ENCODE assay signal across 22 cellular contexts in the genomic region with DNA sequence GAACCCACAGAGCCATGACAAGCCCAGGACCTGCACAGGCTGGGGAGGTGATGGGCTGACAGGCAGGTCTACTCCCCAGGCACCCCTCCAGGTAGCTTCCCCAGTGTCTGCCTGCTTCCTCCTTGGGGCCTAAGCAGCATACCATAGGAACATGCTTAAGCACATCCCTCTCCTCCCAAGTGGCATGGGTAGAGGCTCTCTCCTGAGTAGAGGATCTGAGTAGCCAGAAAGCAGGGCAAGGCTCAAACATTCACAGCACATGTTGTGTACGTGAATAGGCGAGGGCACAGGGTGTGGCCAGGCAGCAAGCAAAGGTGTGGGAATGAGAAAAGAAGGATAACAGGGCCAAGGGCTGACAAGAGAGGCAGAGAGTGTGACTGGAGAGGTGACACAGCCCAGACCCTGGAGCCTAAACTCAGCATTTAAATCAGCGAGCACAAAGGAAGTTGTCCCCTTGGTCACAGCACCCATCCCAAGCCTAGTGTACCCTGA. TPM values are rescaled to one million over a fixed set of nuclear protein-coding genes. Genes with fewer than 3 reads are reported as not detected.
DNase-seq lines count a peak whose midpoint lies in the region; ATAC-seq, FAIRE-seq and TF ChIP-seq lines count a peak whose summit lies in the region.
"Had no signal": no experiment of that assay in that cellular context is flagged by ENCODE, and none has a peak within 500 bp of the region (broad histone marks: within the 10 kb centered on the region; RNA-seq: fewer than 3 reads in every experiment).

No MANE protein-coding gene starts in this region.

- CTCF ChIA-PET in activated naive CD4-positive, alpha-beta T cell treated with anti-CD3 and anti-CD28 coated beads, Interleukin-2, amount 10 ng/mL, durations not matched to agents 7 days and 5 days (lab: Charles Lee) = no interaction called here
- CTCF ChIA-PET in activated naive CD4-positive, alpha-beta T cell treated with anti-CD3 and anti-CD28 coated beads for 36 hours (lab: Charles Lee) = interaction anchor here (0.7 kb wide), 1 partner anchor 228 kb away, joined by 3 read pairs; no protein-coding TSS in a partner anchor
- CTCF ChIA-PET in WTC11 (lab: Charles Lee) = interaction anchor here (0.7 kb wide), 1 partner anchor 14 kb away, joined by 3 read pairs; no protein-coding TSS in a partner anchor

- no peaks in the 10 kb centered on the region for H3K4me1 Mint-ChIP-seq in activated naive CD4-positive, alpha-beta T cell treated with anti-CD3 and anti-CD28 coated beads, Interleukin-2, amount 10 ng/mL, durations not matched to agents 7 days and 5 days
- no peaks in the 10 kb centered on the region for H3K4me1 Mint-ChIP-seq in activated naive CD4-positive, alpha-beta T cell treated with anti-CD3 and anti-CD28 coated beads for 36 hours (ENCODE audit: low read depth)
- peaks cover 8% of the 10 kb centered on the region; the same call in 1 of the 2 replicates for H3K4me1 Mint-ChIP-seq in WTC11

- ATAC-seq in WTC11 = no peak
- ATAC-seq: activated CD4-positive, CD25-positive, alpha-beta regulatory T cell treated with anti-CD3 and anti-CD28 coated beads, Interleukin-2, amount 50 U/mL, for 24 hours; body of pancreas; heart left ventricle had no signal

- peak overlapping the region; percentile 2 for H3K27ac Mint-ChIP-seq in activated naive CD4-positive, alpha-beta T cell treated with anti-CD3 and anti-CD28 coated beads, Interleukin-2, amount 10 ng/mL, durations not matched to agents 7 days and 5 days
- no peak overlapping the region for H3K27ac Mint-ChIP-seq in activated naive CD4-positive, alpha-beta T cell treated with anti-CD3 and anti-CD28 coated beads for 36 hours
- peak overlapping the region; percentile 96 for H3K27ac Mint-ChIP-seq in WTC11

- no peaks in the 10 kb centered on the region for H3K9me3 ChIP-seq in esophagus squamous epithelium
- H3K9me3 ChIP-seq in small intestine (ENCODE audit: control insufficient read depth, low read depth) = no peaks in the 10 kb centered on the region
- H3K9me3 ChIP-seq: BLaER1, body of pancreas, colonic mucosa, heart left ventricle had no signal

- intact Hi-C loops in activated naive CD4-positive, alpha-beta T cell treated with anti-CD3 and anti-CD28 coated beads for 36 hours (cut with micrococcal nuclease) = no loop called here
- intact Hi-C loops in esophagus squamous epithelium (cut with DNase I) = no loop called here

- 27 to 68% methylated on average over 3 of the region's 3 CpGs for WGBS in esophagus squamous epithelium, 2 donors
- WGBS in small intestine, 3 donors = 49 to 93% (median 84%) methylated on average over 3 of the region's 3 CpGs

- no peaks in the 10 kb centered on the region for H3K9me3 Mint-ChIP-seq in activated naive CD4-positive, alpha-beta T cell treated with anti-CD3 and anti-CD28 coated beads, Interleukin-2, amount 10 ng/mL, durations not matched to agents 7 days and 5 days
- no peaks in the 10 kb centered on the region for H3K9me3 Mint-ChIP-seq in activated naive CD4-positive, alpha-beta T cell treated with anti-CD3 and anti-CD28 coated beads for 36 hours
- H3K9me3 Mint-ChIP-seq in WTC11 = no peaks in the 10 kb centered on the region
- H3K9me3 Mint-ChIP-seq: neural crest cell had no signal

- H3K4me3 ChIP-seq in esophagus squamous epithelium = no peak overlapping the region
- no peak overlapping the region for H3K4me3 ChIP-seq in small intestine (ENCODE audit: low read depth in 1 of 2, low read length in 2 of 2)
- H3K4me3 ChIP-seq: BLaER1, body of pancreas, colonic mucosa, heart left ventricle had no signal

- no peaks in the 10 kb centered on the region for H3K27me3 ChIP-seq in esophagus squamous epithelium
- no peaks in the 10 kb centered on the region for H3K27me3 ChIP-seq in small intestine (ENCODE audit: control insufficient read depth in 2 of 2, insufficient read depth in 2 of 2, low read length in 2 of 2)
- H3K27me3 ChIP-seq: BLaER1, body of pancreas, colonic mucosa, heart left ventricle had no signal

- H3K27ac ChIP-seq in esophagus squamous epithelium (peak overlapping the region; percentile 56 to 68 (median 64)), small intestine (ENCODE audit: low read depth in 1 of 2, low read length in 1 of 2) (no peak overlapping the region)
- H3K27ac ChIP-seq: BLaER1, body of pancreas, colonic mucosa, heart left ventricle had no signal

- POLR2A ChIA-PET in WTC11 (lab: Charles Lee) = no interaction called here

- TF ChIP-seq POLR2A in esophagus squamous epithelium (IDR thresholded peaks at IDR 0.05) = no peak

- TF ChIP-seq CTCF in WTC11 (IDR thresholded peaks at IDR 0.05) = no peak
- TF ChIP-seq CTCF in esophagus squamous epithelium (IDR thresholded peaks at IDR 0.05) = no peak

- peaks cover 6 to 29% (median 9%) of the 10 kb centered on the region in 3 donors for H3K36me3 ChIP-seq in esophagus squamous epithelium
- H3K36me3 ChIP-seq in small intestine (ENCODE audit: control insufficient read depth in 2 of 2, insufficient read depth in 2 of 2, low read length in 2 of 2) = no peaks in the 10 kb centered on the region
- H3K36me3 ChIP-seq: colonic mucosa had no signal

- H3K4me1 ChIP-seq in esophagus squamous epithelium = peaks cover 0 to 13% (median 9%) of the 10 kb centered on the region in 3 donors
- H3K4me1 ChIP-seq in small intestine (ENCODE audit: control insufficient read depth in 2 of 2, insufficient read depth in 1 of 2, low read depth in 1 of 2, low read length in 1 of 2) = no peaks in the 10 kb centered on the region
- H3K4me1 ChIP-seq: BLaER1, body of pancreas, colonic mucosa, heart left ventricle had no signal

- DNase-seq in activated naive CD4-positive, alpha-beta T cell treated with anti-CD3 and anti-CD28 coated beads, Interleukin-2, amount 10 ng/mL, durations not matched to agents 7 days and 5 days = no peak
- no peak for DNase-seq in activated naive CD4-positive, alpha-beta T cell treated with anti-CD3 and anti-CD28 coated beads for 36 hours
- no peak for DNase-seq in WTC11 (ENCODE audit: low spot score)
- DNase-seq in esophagus squamous epithelium (lab: John Stamatoyannopoulos, UW) = no peak
- DNase-seq in small intestine = peak; percentile 19
- DNase-seq in NCI-H526 (lab: John Stamatoyannopoulos, UW) = no peak
- DNase-seq in NCI-H1436 (lab: John Stamatoyannopoulos, UW) = no peak
- no peak for DNase-seq in HT-29 (ENCODE audit: low spot score)
- DNase-seq: body of pancreas, Calu3, colonic mucosa, HCEC 1CT, heart left ventricle, KG1, NCI-H187 treated with DMSO at 0.1 percent for 48 hours, NCI-H2227 treated with DMSO at 0.1 percent for 48 hours, NCI-H82, SHP77 had no signal

- H3K36me3 Mint-ChIP-seq in activated naive CD4-positive, alpha-beta T cell treated with anti-CD3 and anti-CD28 coated beads, Interleukin-2, amount 10 ng/mL, durations not matched to agents 7 days and 5 days = peaks cover 7% of the 10 kb centered on the region
- peaks cover 3% of the 10 kb centered on the region for H3K36me3 Mint-ChIP-seq in activated naive CD4-positive, alpha-beta T cell treated with anti-CD3 and anti-CD28 coated beads for 36 hours (ENCODE audit: low read depth)
- peaks cover under 1% of the 10 kb centered on the region; the same call in 1 of the 2 replicates for H3K36me3 Mint-ChIP-seq in WTC11

- FAIRE-seq in small intestine (lab: Jason Lieb, UNC) = no peak
- FAIRE-seq: urothelium cell line had no signal

- H3K27me3 Mint-ChIP-seq in activated naive CD4-positive, alpha-beta T cell treated with anti-CD3 and anti-CD28 coated beads, Interleukin-2, amount 10 ng/mL, durations not matched to agents 7 days and 5 days = no peaks in the 10 kb centered on the region
- no peaks in the 10 kb centered on the region for H3K27me3 Mint-ChIP-seq in activated naive CD4-positive, alpha-beta T cell treated with anti-CD3 and anti-CD28 coated beads for 36 hours (ENCODE audit: low read depth)
- no peaks in the 10 kb centered on the region for H3K27me3 Mint-ChIP-seq in WTC11 (ENCODE audit: low read depth)

- H3K4me3 Mint-ChIP-seq in activated naive CD4-positive, alpha-beta T cell treated with anti-CD3 and anti-CD28 coated beads, Interleukin-2, amount 10 ng/mL, durations not matched to agents 7 days and 5 days = no peak overlapping the region
- H3K4me3 Mint-ChIP-seq in activated naive CD4-positive, alpha-beta T cell treated with anti-CD3 and anti-CD28 coated beads for 36 hours = no peak overlapping the region
- H3K4me3 Mint-ChIP-seq in WTC11 = no peak overlapping the region
- H3K4me3 Mint-ChIP-seq: neural crest cell had no signal

TF ChIP-seq in WTC11, 78 proteins besides CTCF, POLR2A, EP300 and RAD21:
- TF ChIP-seq, protein P1, sequence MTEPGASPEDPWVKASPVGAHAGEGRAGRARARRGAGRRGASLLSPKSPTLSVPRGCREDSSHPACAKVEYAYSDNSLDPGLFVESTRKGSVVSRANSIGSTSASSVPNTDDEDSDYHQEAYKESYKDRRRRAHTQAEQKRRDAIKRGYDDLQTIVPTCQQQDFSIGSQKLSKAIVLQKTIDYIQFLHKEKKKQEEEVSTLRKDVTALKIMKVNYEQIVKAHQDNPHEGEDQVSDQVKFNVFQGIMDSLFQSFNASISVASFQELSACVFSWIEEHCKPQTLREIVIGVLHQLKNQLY (CRISPR knock-in tag; IDR thresholded peaks at IDR 0.05) = no peak
- no peak for TF ChIP-seq SOX15 (CRISPR knock-in tag; IDR thresholded peaks at IDR 0.05)
- TF ChIP-seq ZNF423 (CRISPR knock-in tag; IDR thresholded peaks at IDR 0.05) = no peak
- TF ChIP-seq NFYB (CRISPR knock-in tag; conservative IDR thresholded peaks at IDR 0.05; ENCODE audit: low read depth) = no peak
- no peak for TF ChIP-seq ZNF671 (CRISPR knock-in tag; IDR thresholded peaks at IDR 0.05)

RNA-seq across cellular contexts. Expression of gene GFOD2, which starts 29.7 kb away (rescaled TPM):
- 1 to 10 TPM; 7.3 to 8.2 TPM for total RNA-seq in activated naive CD4-positive, alpha-beta T cell treated with anti-CD3 and anti-CD28 coated beads for 36 hours
- total RNA-seq in WTC11 (2021) = 19.3 to 29.5 TPM (median 22.8 TPM) in 3 replicates
- 10 to 100 TPM; 26.1 to 63.3 (median 37.3) TPM for total RNA-seq in esophagus squamous epithelium
- 10 to 100 TPM in 2 of 3 donors, 1 to 10 TPM in 1; 9.7 to 28.6 (median 14.3) TPM for polyA plus RNA-seq in small intestine
- total RNA-seq in HT-29 (2014; rRNA removed; shearing (Covaris generic)) = 16.8 and 19.7 TPM in 2 replicates

RNA-seq across cellular contexts. Expression of gene RANBP10, which starts 57.5 kb away (rescaled TPM):
- 10 to 100 TPM; 12.4 to 16.1 TPM for total RNA-seq in activated naive CD4-positive, alpha-beta T cell treated with anti-CD3 and anti-CD28 coated beads for 36 hours
- total RNA-seq in WTC11 (2021) = 14.0 to 16.9 TPM (median 16.1 TPM) in 3 replicates
- total RNA-seq in esophagus squamous epithelium = 10 to 100 TPM in 2 of 4 donors, 1 to 10 TPM in 2; 6.4 to 12.9 (median 10.8) TPM
- polyA plus RNA-seq in small intestine = 10 to 100 TPM in 1 of 3 donors, 1 to 10 TPM in 2; 5.9 to 10.7 (median 9.4) TPM
- total RNA-seq in HT-29 (2014; rRNA removed; shearing (Covaris generic)) = 6.7 and 8.3 TPM in 2 replicates

RNA-seq across cellular contexts. Expression of gene TSNAXIP1, which starts 57.9 kb away (rescaled TPM):
- total RNA-seq in activated naive CD4-positive, alpha-beta T cell treated with anti-CD3 and anti-CD28 coated beads for 36 hours = under 1 TPM; 0.35 to 0.50 TPM
- total RNA-seq in WTC11 (2021) (0.41 to 1.7 TPM (median 0.48 TPM) in 3 replicates), esophagus squamous epithelium (under 1 TPM; 0.15 to 0.97 (median 0.72) TPM)
- under 1 TPM in 1 of 3 donors, not detected in 2; 0.72 TPM for polyA plus RNA-seq in small intestine
- total RNA-seq in HT-29 (2014; rRNA removed; shearing (Covaris generic)) = 1.1 TPM in 1 of 2 replicates, not detected in the other

Comparison
In these comparisons a context has a peak if more than half of its experiments do, and no peak if none do; other contexts are left out.
1. H3K27ac ChIP-seq: peak in esophagus squamous epithelium (4 of 4); none in small intestine (0 of 2).